Comparison of ENCODE assay signal across 20 cellular contexts in genomic region chr4:6388713-6389112, GRCh38.
"Had no signal": no experiment of that assay in that cellular context is flagged by ENCODE, and none has a peak within 500 bp of the region (broad histone marks: within the 10 kb centered on the region; RNA-seq: fewer than 3 reads in every experiment).

No MANE protein-coding gene starts in this region.

- DNase-seq: effector CD8-positive, alpha-beta T cell; foreskin melanocyte; left colon; mesendoderm; naive thymus-derived CD8-positive, alpha-beta T cell; right cardiac atrium; stimulated activated CD4-positive, alpha-beta T cell treated with anti-CD3 and anti-CD28 coated beads, Interleukin-2, amount 100 ng/mL, for 48 hours; stimulated activated CD8-positive, alpha-beta memory T cell treated with anti-CD3 and anti-CD28 coated beads, Interleukin-4, amount 100 ng/mL, for 48 hours; stimulated activated naive CD8-positive, alpha-beta T cell treated with anti-CD3 and anti-CD28 coated beads, Interleukin-15, Interleukin-2, amounts not matched to agents 100 U/mL and 50 U/mL, for 24 hours; thyroid gland had no signal

- H3K27ac ChIP-seq: coronary artery, hepatocyte, pancreas, suprapubic skin, thyroid gland had no signal

- H3K4me1 Mint-ChIP-seq: naive thymus-derived CD8-positive, alpha-beta T cell; neural crest cell; stimulated activated effector memory CD8-positive, alpha-beta T cell treated with anti-CD3 and anti-CD28 coated beads, Interleukin-12 subunit alpha, Interleukin-12 subunit beta, amount 100 ng/mL, for 72 hours had no signal

- H3K4me3 ChIP-seq: coronary artery, hepatocyte, mucosa of descending colon, pancreas, smooth muscle cell, suprapubic skin, thyroid gland had no signal

- H3K36me3 ChIP-seq: pancreas, suprapubic skin, thyroid gland had no signal

- H3K9me3 Mint-ChIP-seq: naive thymus-derived CD8-positive, alpha-beta T cell; neural crest cell; stimulated activated effector memory CD8-positive, alpha-beta T cell treated with anti-CD3 and anti-CD28 coated beads, Interleukin-12 subunit alpha, Interleukin-12 subunit beta, amount 100 ng/mL, for 72 hours; type B pancreatic cell had no signal

- H3K4me3 Mint-ChIP-seq: naive thymus-derived CD8-positive, alpha-beta T cell; neural crest cell; stimulated activated effector memory CD8-positive, alpha-beta T cell treated with anti-CD3 and anti-CD28 coated beads, Interleukin-12 subunit alpha, Interleukin-12 subunit beta, amount 100 ng/mL, for 72 hours; type B pancreatic cell had no signal

- H3K27ac Mint-ChIP-seq: progenitor cell of endocrine pancreas; stimulated activated effector memory CD8-positive, alpha-beta T cell treated with anti-CD3 and anti-CD28 coated beads, Interleukin-12 subunit alpha, Interleukin-12 subunit beta, amount 100 ng/mL, for 72 hours; type B pancreatic cell had no signal

- H3K4me1 ChIP-seq: pancreas, thyroid gland had no signal

- H3K79me2 ChIP-seq: hepatocyte had no signal

- H3K9me3 ChIP-seq: mucosa of descending colon, pancreas, suprapubic skin, thyroid gland had no signal

- H3K27me3 ChIP-seq: hepatocyte, pancreas, thyroid gland had no signal

- H2AFZ ChIP-seq: hepatocyte had no signal

- H3K4me2 ChIP-seq: hepatocyte, smooth muscle cell had no signal

- ATAC-seq: left colon; mucosa of descending colon; naive thymus-derived CD8-positive, alpha-beta T cell; pancreas; right cardiac atrium; stimulated activated effector memory CD8-positive, alpha-beta T cell treated with anti-CD3 and anti-CD28 coated beads, Interleukin-12 subunit alpha, Interleukin-12 subunit beta, amount 100 ng/mL, for 72 hours; stimulated activated naive CD8-positive, alpha-beta T cell treated with anti-CD3 and anti-CD28 coated beads, Interleukin-15, Interleukin-2, amounts not matched to agents 100 U/mL and 50 U/mL, for 24 hours had no signal

- H3K36me3 Mint-ChIP-seq: naive thymus-derived CD8-positive, alpha-beta T cell; stimulated activated effector memory CD8-positive, alpha-beta T cell treated with anti-CD3 and anti-CD28 coated beads, Interleukin-12 subunit alpha, Interleukin-12 subunit beta, amount 100 ng/mL, for 72 hours; type B pancreatic cell had no signal
